In genomic region chr2:238107525-238108422, GRCh38 we compare ENCODE assay signal across 9 cellular contexts. TPM values are rescaled to one million over a fixed set of nuclear protein-coding genes. Genes with fewer than 3 reads are reported as not detected.
DNase-seq lines count a peak whose midpoint lies in the region; ATAC-seq and TF ChIP-seq lines count a peak whose summit lies in the region.
"Had no signal": no experiment of that assay in that cellular context is flagged by ENCODE, and none has a peak within 500 bp of the region (broad histone marks: within the 10 kb centered on the region; RNA-seq: fewer than 3 reads in every experiment).

No MANE protein-coding gene starts in this region.

- no peak overlapping the region for H3K27ac ChIP-seq in ovary

- peaks cover 5% of the 10 kb centered on the region for H3K4me1 Mint-ChIP-seq in activated naive CD8-positive, alpha-beta T cell treated with anti-CD3 and anti-CD28 coated beads for 36 hours

- TF ChIP-seq EP300 in ovary (IDR thresholded peaks at IDR 0.05): no peak

- no peaks in the 10 kb centered on the region for H3K27me3 Mint-ChIP-seq in activated naive CD8-positive, alpha-beta T cell treated with anti-CD3 and anti-CD28 coated beads for 36 hours

- 82 to 88% (median 87%) methylated on average over 28 of the region's 28 CpGs for WGBS in ovary, 3 donors

- H3K4me3 ChIP-seq in ovary: no peak overlapping the region

- DNase-seq in RPMI8226 (peak; percentile 86), ovary (peak in 3 of 5 donors; percentile 11 to 24 (median 14)), pons (ENCODE audit: low spot score) (no peak)
- DNase-seq in stimulated activated CD4-positive, alpha-beta T cell treated with anti-CD3 and anti-CD28 coated beads, Interleukin-2, amount 100 ng/mL, for 48 hours: no peak
- DNase-seq in activated naive CD8-positive, alpha-beta T cell treated with anti-CD3 and anti-CD28 coated beads for 36 hours: no peak

- no peaks in the 10 kb centered on the region for H3K4me1 ChIP-seq in ovary (ENCODE audit: insufficient read depth)

- intact Hi-C loops in ovary (cut with DNase I): no loop called here

- H3K9me3 Mint-ChIP-seq in activated naive CD8-positive, alpha-beta T cell treated with anti-CD3 and anti-CD28 coated beads for 36 hours: peaks cover 4% of the 10 kb centered on the region

- TF ChIP-seq POLR2A in ovary (IDR thresholded peaks at IDR 0.05): no peak

- H3K27ac Mint-ChIP-seq in activated naive CD8-positive, alpha-beta T cell treated with anti-CD3 and anti-CD28 coated beads for 36 hours: no peak overlapping the region

- H3K27me3 ChIP-seq in ovary: no peaks in the 10 kb centered on the region

- no peak for TF ChIP-seq CTCF in ovary (IDR thresholded peaks at IDR 0.05)

- H3K9me3 ChIP-seq in ovary: no peaks in the 10 kb centered on the region

- ATAC-seq in GM18873 (IDR thresholded peaks at IDR 0.05; ENCODE audit: low FRiP score, unreplicated experiment) (peak; percentile 55), HG02678 (IDR thresholded peaks at IDR 0.05; ENCODE audit: unreplicated experiment) (peak; percentile 65), HG02852 (IDR thresholded peaks at IDR 0.05; ENCODE audit: unreplicated experiment) (no peak)

- H3K36me3 ChIP-seq in ovary: no peaks in the 10 kb centered on the region

- H3K4me3 Mint-ChIP-seq in activated naive CD8-positive, alpha-beta T cell treated with anti-CD3 and anti-CD28 coated beads for 36 hours: no peak overlapping the region

- peaks cover under 1% of the 10 kb centered on the region for H3K36me3 Mint-ChIP-seq in activated naive CD8-positive, alpha-beta T cell treated with anti-CD3 and anti-CD28 coated beads for 36 hours

RNA-seq across cellular contexts. Expression of gene ESPNL, which starts 7.6 kb away (rescaled TPM):
- 10 to 100 TPM in 1 of 7 donors, 1 to 10 TPM in 2, under 1 TPM in 4; 0.11 to 12.9 (median 0.61) TPM for total RNA-seq in ovary
- 1 to 10 TPM in 1 of 2 donors, under 1 TPM in 1; 0.15 to 1.2 TPM for polyA plus RNA-seq in ovary
- not detected for total RNA-seq in activated naive CD8-positive, alpha-beta T cell treated with anti-CD3 and anti-CD28 coated beads for 36 hours

RNA-seq across cellular contexts. Expression of gene KLHL30, which starts 30.7 kb away (rescaled TPM):
- total RNA-seq in ovary: under 1 TPM in 6 of 7 donors, not detected in 1; 0.08 to 0.74 (median 0.26) TPM
- under 1 TPM; 0.20 to 0.24 TPM for polyA plus RNA-seq in ovary
- total RNA-seq in activated naive CD8-positive, alpha-beta T cell treated with anti-CD3 and anti-CD28 coated beads for 36 hours: not detected
- total RNA-seq: SK-MEL-5 had no signal

RNA-seq across cellular contexts. Expression of gene SCLY, which starts 47.0 kb away (rescaled TPM):
- total RNA-seq in ovary: 10 to 100 TPM in 5 of 7 donors, 1 to 10 TPM in 2; 7.3 to 17.5 (median 12.5) TPM
- polyA plus RNA-seq in ovary: 10 to 100 TPM in 1 of 2 donors, 1 to 10 TPM in 1; 7.6 to 18.0 TPM
- 10 to 100 TPM; 71.6 to 72.9 TPM for total RNA-seq in activated naive CD8-positive, alpha-beta T cell treated with anti-CD3 and anti-CD28 coated beads for 36 hours

RNA-seq across cellular contexts. Expression of gene ERFE, which starts 51.0 kb away (rescaled TPM):
- under 1 TPM in 4 of 7 donors, not detected in 3; 0.20 to 0.69 (median 0.34) TPM for total RNA-seq in ovary
- polyA plus RNA-seq in ovary: under 1 TPM in 1 of 2 donors, not detected in 1; 0.19 TPM
- total RNA-seq in activated naive CD8-positive, alpha-beta T cell treated with anti-CD3 and anti-CD28 coated beads for 36 hours: under 1 TPM; 0.27 to 0.34 TPM

Comparison
In these comparisons a context has a peak if more than half of its experiments do, and no peak if none do; other contexts are left out.
1. DNase-seq: peak in RPMI8226 (single experiment) and ovary (3 of 5); none in pons (single experiment), stimulated activated CD4-positive, alpha-beta T cell treated with anti-CD3 and anti-CD28 coated beads, Interleukin-2, amount 100 ng/mL, for 48 hours (0 of 2) and activated naive CD8-positive, alpha-beta T cell treated with anti-CD3 and anti-CD28 coated beads for 36 hours (single experiment).